1 cellular context compared by ENCODE assay signal in genomic region chr11:11849127-11849746, GRCh38.
TF ChIP-seq lines count a peak whose summit lies in the region.

No MANE protein-coding gene starts in this region.

TF ChIP-seq in HepG2, 621 proteins besides CTCF, POLR2A, EP300 and RAD21 (continued from another document and continues in another):
- peak; percentile 24; the same call in 1 of the 2 replicates for TF ChIP-seq ARID3A (IDR thresholded peaks at IDR 0.05; ENCODE audit: low read depth, low read length)
- TF ChIP-seq ARID5B (CRISPR knock-in tag; IDR thresholded peaks at IDR 0.05) = peak; percentile 39; the same call in 1 of the 2 replicates
- no peak for TF ChIP-seq ZNF619 (CRISPR knock-in tag; IDR thresholded peaks at IDR 0.05)
- no peak for TF ChIP-seq AKAP8 (CRISPR knock-in tag; IDR thresholded peaks at IDR 0.05)
- TF ChIP-seq ZNF770 (CRISPR knock-in tag; IDR thresholded peaks at IDR 0.05) = peak; percentile 58
- TF ChIP-seq HOMEZ (CRISPR knock-in tag; IDR thresholded peaks at IDR 0.05; ENCODE audit: low read depth) = no peak
- TF ChIP-seq ZFAT (CRISPR knock-in tag; conservative IDR thresholded peaks at IDR 0.05) = no peak
- TF ChIP-seq FUBP1 (CRISPR knock-in tag; IDR thresholded peaks at IDR 0.05; ENCODE audit: borderline replicate concordance) = no peak
- no peak for TF ChIP-seq RFX5 (IDR thresholded peaks at IDR 0.05; ENCODE audit: low read depth, low read length)
- TF ChIP-seq ZXDC (CRISPR knock-in tag; IDR thresholded peaks at IDR 0.05) = no peak
- no peak for TF ChIP-seq HIC2 (CRISPR knock-in tag; IDR thresholded peaks at IDR 0.05; ENCODE audit: low read depth)
- TF ChIP-seq ONECUT2 (CRISPR knock-in tag; IDR thresholded peaks at IDR 0.05) = no peak
- no peak for TF ChIP-seq ZNF672 (CRISPR knock-in tag; IDR thresholded peaks at IDR 0.05)
- no peak for TF ChIP-seq MATR3 (CRISPR knock-in tag; IDR thresholded peaks at IDR 0.05)
- no peak for TF ChIP-seq ARNT (IDR thresholded peaks at IDR 0.05)
- TF ChIP-seq ZNF687 (CRISPR knock-in tag; IDR thresholded peaks at IDR 0.05) = no peak
- no peak for TF ChIP-seq ZNF746 (CRISPR knock-in tag; IDR thresholded peaks at IDR 0.05)
- TF ChIP-seq FOXP4 (CRISPR knock-in tag; IDR thresholded peaks at IDR 0.05) = no peak
- no peak for TF ChIP-seq PRDM4 (CRISPR knock-in tag; IDR thresholded peaks at IDR 0.05; ENCODE audit: borderline replicate concordance)
- peak; percentile 35; the same call in 1 of the 2 replicates for TF ChIP-seq GATAD2A (CRISPR knock-in tag; IDR thresholded peaks at IDR 0.05)
- no peak for TF ChIP-seq ISX (CRISPR knock-in tag; conservative IDR thresholded peaks at IDR 0.05)
- no peak for TF ChIP-seq ZNF784 (CRISPR knock-in tag; IDR thresholded peaks at IDR 0.05; ENCODE audit: borderline replicate concordance)
- TF ChIP-seq HNRNPLL (IDR thresholded peaks at IDR 0.05; ENCODE audit: low read depth, low read length, poor library complexity, severe bottlenecking) = no peak
- no peak for TF ChIP-seq SNRNP70 (IDR thresholded peaks at IDR 0.05; ENCODE audit: low read depth, low read length)
